Comparison of ENCODE assay signal across 15 cellular contexts in genomic region chr17:74865504-74866197, GRCh38. TPM values are rescaled to one million over a fixed set of nuclear protein-coding genes. Genes with fewer than 3 reads are reported as not detected.
DNase-seq lines count a peak whose midpoint lies in the region; ATAC-seq and TF ChIP-seq lines count a peak whose summit lies in the region.
"Had no signal": no experiment of that assay in that cellular context is flagged by ENCODE, and none has a peak within 500 bp of the region (broad histone marks: within the 10 kb centered on the region; RNA-seq: fewer than 3 reads in every experiment).

No MANE protein-coding gene starts in this region.

- H3K14ac ChIP-seq in mesenchymal stem cell (ENCODE audit: low read length in 2 of 2): no peak overlapping the region

- no peak overlapping the region for H2BK5ac ChIP-seq in mesenchymal stem cell (ENCODE audit: low read depth, low read length, poor library complexity, severe bottlenecking)

- CTCF ChIA-PET in HCT116 (lab: Charles Lee): interaction anchor here (0.6 to 2.1 kb wide), 11 partner anchors 7 to 300 kb away, joined by 3 to 15 read pairs (median 5); partner anchors contain the start of gene FDXR

- intact Hi-C loops in HCT116 (cut with micrococcal nuclease): loop anchor here (2.0 kb wide), 2 partner anchors 121 to 209 kb away; no protein-coding TSS in a partner anchor

- H3K18ac ChIP-seq in mesenchymal stem cell (ENCODE audit: low read depth in 1 of 2, low read length in 2 of 2): no peak overlapping the region

- H3K9ac ChIP-seq in HCT116 (ENCODE audit: low read length) (peak overlapping the region; percentile 23; the same call in 1 of the 2 replicates), mesenchymal stem cell (ENCODE audit: low read length) (peak overlapping the region; percentile 3)

- no peak for TF ChIP-seq RAD21 in HCT116 (IDR thresholded peaks at IDR 0.05; ENCODE audit: low read depth)

- H3K27ac ChIP-seq in HCT116 (ENCODE audit: low read depth, low read length): peak overlapping the region; percentile 7
- no peak overlapping the region for H3K27ac ChIP-seq in WERI-Rb-1
- no peak overlapping the region for H3K27ac ChIP-seq in mesenchymal stem cell (ENCODE audit: low read length, poor library complexity, severe bottlenecking)
- H3K27ac ChIP-seq: skin epidermis had no signal

- no peak overlapping the region for H2AFZ ChIP-seq in HCT116 (ENCODE audit: low read depth, low read length, poor library complexity, severe bottlenecking)
- H2AFZ ChIP-seq in mesenchymal stem cell (ENCODE audit: low read depth, low read length): no peak overlapping the region

- WGBS in mesenchymal stem cell: 81% methylated on average over 16 of the region's 19 CpGs

- no peaks in the 10 kb centered on the region for H3K9me3 ChIP-seq in HCT116 (ENCODE audit: control insufficient read depth in 1 of 2, insufficient read depth in 1 of 2, low read depth in 1 of 2, low read length in 2 of 2)
- H3K9me3 ChIP-seq in WERI-Rb-1 (ENCODE audit: severe bottlenecking): no peaks in the 10 kb centered on the region
- H3K9me3 ChIP-seq in mesenchymal stem cell (ENCODE audit: control insufficient read depth, low read length): no peaks in the 10 kb centered on the region

- no peak overlapping the region for H2BK12ac ChIP-seq in mesenchymal stem cell (ENCODE audit: low read length in 2 of 2)

- H4K8ac ChIP-seq in mesenchymal stem cell (ENCODE audit: low read length): no peak overlapping the region

- H3K4me2 ChIP-seq in HCT116 (ENCODE audit: low read length) (no peak overlapping the region), mesenchymal stem cell (ENCODE audit: low read length, poor library complexity, severe bottlenecking) (no peak overlapping the region)

- H3K4ac ChIP-seq in mesenchymal stem cell (ENCODE audit: low read depth in 1 of 2, low read length in 2 of 2): no peak overlapping the region

- DNase-seq in GM06990 (ENCODE audit: extremely low read depth, insufficient read length) (peak; percentile 42), HCT116 (ENCODE audit: low read depth, low spot score) (no peak), WERI-Rb-1 (peak; percentile 59), mesenchymal stem cell (no peak), MV-4-11 (lab: John Stamatoyannopoulos, UW) (no peak)
- DNase-seq: kidney, NCI-H1048, NCI-H748 treated with DMSO at 0.1 percent for 48 hours had no signal

- H3K27me3 ChIP-seq in GM06990 (replicated peaks; ENCODE audit: control insufficient read depth, insufficient read depth, low read length) (no peaks in the 10 kb centered on the region; the same call in 1 of the 2 replicates), HCT116 (ENCODE audit: insufficient read depth, low read length) (no peaks in the 10 kb centered on the region), WERI-Rb-1 (ENCODE audit: insufficient read depth, low read depth, severe bottlenecking) (peaks cover 12% of the 10 kb centered on the region), mesenchymal stem cell (ENCODE audit: control insufficient read depth in 1 of 2, insufficient read depth in 1 of 2, low read length in 2 of 2) (peaks cover 12 to 13% of the 10 kb centered on the region in 2 experiments)

- H3K79me2 ChIP-seq in HCT116 (ENCODE audit: insufficient read depth, low read length): no peaks in the 10 kb centered on the region

- H3K4me1 ChIP-seq in HCT116 (ENCODE audit: control insufficient read depth in 1 of 2, insufficient read depth in 2 of 2, low read length in 2 of 2) (peaks cover 0 to 16% of the 10 kb centered on the region in 2 experiments; a peak in 1 of 4 replicates), mesenchymal stem cell (ENCODE audit: control insufficient read depth, insufficient read depth, low read depth, low read length) (peaks cover 47% of the 10 kb centered on the region)

- no peak overlapping the region for H3K23ac ChIP-seq in mesenchymal stem cell (ENCODE audit: low read length in 2 of 2)

- no peaks in the 10 kb centered on the region for H4K20me1 ChIP-seq in HCT116 (ENCODE audit: insufficient read depth)

- no peak for TF ChIP-seq POLR2A in HCT116 (IDR thresholded peaks at IDR 0.05; ENCODE audit: borderline replicate concordance, extremely low read depth, insufficient read depth, insufficient read length)

- ATAC-seq in HCT116 (peak; percentile 23; the same call in 1 of the 2 replicates), HG03175 (IDR thresholded peaks at IDR 0.05; ENCODE audit: unreplicated experiment) (no peak), HG02870 (IDR thresholded peaks at IDR 0.05; ENCODE audit: unreplicated experiment) (no peak)

- H3K9me2 ChIP-seq in HCT116 (ENCODE audit: insufficient read depth): no peaks in the 10 kb centered on the region

- peaks cover 8% of the 10 kb centered on the region for H3K79me1 ChIP-seq in mesenchymal stem cell (replicated peaks; ENCODE audit: low read length, poor library complexity, severe bottlenecking)

- RAD21 ChIA-PET in HCT116 (lab: Charles Lee; ENCODE audit: low non-redundant PET in 1 of 2, low total read pairs in 2 of 2, uncharacterized antibody in 2 of 2, unreplicated experiment in 2 of 2): interaction anchor here in 1 of 2 experiments (1.2 to 1.3 kb wide), 2 partner anchors 23 to 92 kb away, joined by 3 to 5 read pairs; no protein-coding TSS in a partner anchor

- H4K91ac ChIP-seq in mesenchymal stem cell (ENCODE audit: low read length): no peak overlapping the region

- H2BK120ac ChIP-seq in mesenchymal stem cell (ENCODE audit: low read depth, low read length): no peak overlapping the region

- no peak overlapping the region for H2AK5ac ChIP-seq in mesenchymal stem cell (ENCODE audit: low read length, severe bottlenecking)

- POLR2A ChIA-PET in HCT116 (lab: Charles Lee): interaction anchor here (0.7 kb wide), 1 partner anchor 23 kb away, joined by 3 read pairs; no protein-coding TSS in a partner anchor

- TF ChIP-seq CTCF in GM06990 (IDR thresholded peaks at IDR 0.05; ENCODE audit: insufficient read depth, low read length, poor library complexity, severe bottlenecking) (no peak), HCT116 (IDR thresholded peaks at IDR 0.05 in 2 of 3, conservative IDR thresholded peaks at IDR 0.05 in 1 of 3; ENCODE audit: borderline replicate concordance in 1 of 3, insufficient read depth in 1 of 3, low read depth in 2 of 3, low read length in 2 of 3) (no peak), WERI-Rb-1 (IDR thresholded peaks at IDR 0.05; ENCODE audit: low read depth, low read length) (peak; percentile 47)

- H3K4me3 ChIP-seq in GM06990 (replicated peaks; ENCODE audit: low read depth, low read length) (no peak overlapping the region), HCT116 (replicated peaks in 1 of 2; ENCODE audit: low read depth in 1 of 2, low read length in 2 of 2) (no peak overlapping the region), WERI-Rb-1 (ENCODE audit: low read depth, low read length) (no peak overlapping the region), mesenchymal stem cell (ENCODE audit: insufficient read depth in 1 of 2, low read depth in 1 of 2, low read length in 2 of 2) (no peak overlapping the region)
- H3K4me3 ChIP-seq: skin epidermis had no signal

- H2BK15ac ChIP-seq in mesenchymal stem cell (ENCODE audit: low read depth, poor library complexity, severe bottlenecking): no peak overlapping the region

- H3K36me3 ChIP-seq in GM06990 (ENCODE audit: control insufficient read depth, insufficient read depth, low read length): peaks cover 40% of the 10 kb centered on the region
- peaks cover 7 to 15% of the 10 kb centered on the region in 2 experiments; a peak in 3 of 4 replicates for H3K36me3 ChIP-seq in HCT116 (ENCODE audit: control insufficient read depth in 1 of 2, insufficient read depth in 2 of 2, low read length in 2 of 2)
- peaks cover 44% of the 10 kb centered on the region for H3K36me3 ChIP-seq in WERI-Rb-1
- peaks cover 25 to 50% of the 10 kb centered on the region in 2 experiments for H3K36me3 ChIP-seq in mesenchymal stem cell (ENCODE audit: control insufficient read depth in 1 of 2, insufficient read depth in 2 of 2, low read depth in 1 of 2, low read length in 2 of 2)

- no TSS peak for BruUV-seq in HCT116 (replicated peaks; lab: Mats Ljungman, UMichigan)

TF ChIP-seq in HCT116, 20 proteins besides CTCF, POLR2A, EP300 and RAD21 (continues in another document):
- TF ChIP-seq, protein P1, sequence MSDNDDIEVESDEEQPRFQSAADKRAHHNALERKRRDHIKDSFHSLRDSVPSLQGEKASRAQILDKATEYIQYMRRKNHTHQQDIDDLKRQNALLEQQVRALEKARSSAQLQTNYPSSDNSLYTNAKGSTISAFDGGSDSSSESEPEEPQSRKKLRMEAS (IDR thresholded peaks at IDR 0.05): no peak
- TF ChIP-seq EZH2 (IDR thresholded peaks at IDR 0.05): no peak
- TF ChIP-seq ZFX (IDR thresholded peaks at IDR 0.05): no peak
- TF ChIP-seq, protein P2, sequence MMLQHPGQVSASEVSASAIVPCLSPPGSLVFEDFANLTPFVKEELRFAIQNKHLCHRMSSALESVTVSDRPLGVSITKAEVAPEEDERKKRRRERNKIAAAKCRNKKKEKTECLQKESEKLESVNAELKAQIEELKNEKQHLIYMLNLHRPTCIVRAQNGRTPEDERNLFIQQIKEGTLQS (IDR thresholded peaks at IDR 0.05): no peak
- no peak for TF ChIP-seq ELF1 (IDR thresholded peaks at IDR 0.05; ENCODE audit: borderline replicate concordance, low read depth)
- no peak for TF ChIP-seq SRF (IDR thresholded peaks at IDR 0.05; ENCODE audit: low read depth)
- no peak for TF ChIP-seq SIN3A (IDR thresholded peaks at IDR 0.05; ENCODE audit: low read depth)
- TF ChIP-seq FOSL1 (IDR thresholded peaks at IDR 0.05; ENCODE audit: low read depth): no peak
- TF ChIP-seq POLR2AphosphoS5 (IDR thresholded peaks at IDR 0.05; ENCODE audit: low read depth, low read length): no peak
- TF ChIP-seq EZH2phosphoT487 (IDR thresholded peaks at IDR 0.05; ENCODE audit: borderline replicate concordance): no peak
- TF ChIP-seq TCF7L2 (IDR thresholded peaks at IDR 0.05; ENCODE audit: borderline replicate concordance, extremely low read depth, insufficient read depth, insufficient read length): no peak

RNA-seq across cellular contexts. Expression of gene GRIN2C, which starts 6.0 kb away (rescaled TPM):
- 2.2 TPM for total RNA-seq in HCT116 (2021; ENCODE audit: unreplicated experiment)
- polyA plus RNA-seq in HCT116 (2012): 1.0 and 1.1 TPM in 2 replicates
- polyA plus RNA-seq in mesenchymal stem cell (2013, experiment 1 of 2): not detected
- polyA plus RNA-seq in mesenchymal stem cell (2013, experiment 2 of 2): 0.01 TPM
- total RNA-seq: activated CD4-positive, alpha-beta memory T cell treated with anti-CD3 and anti-CD28 coated beads for 36 hours had no signal

RNA-seq across cellular contexts. Expression of gene FDXR, which starts 7.1 kb away (rescaled TPM):
- 98.8 TPM for total RNA-seq in HCT116 (2021; ENCODE audit: unreplicated experiment)
- 82.6 and 86.1 TPM in 2 replicates for polyA plus RNA-seq in HCT116 (2012)
- 11.8 TPM for polyA plus RNA-seq in mesenchymal stem cell (2013, experiment 1 of 2)
- polyA plus RNA-seq in mesenchymal stem cell (2013, experiment 2 of 2): 11.7 TPM

RNA-seq across cellular contexts. Expression of gene FADS6, which starts 27.8 kb away (rescaled TPM):
- not detected for total RNA-seq in HCT116 (2021; ENCODE audit: unreplicated experiment)
- not detected in 2 replicates for polyA plus RNA-seq in HCT116 (2012)
- polyA plus RNA-seq in mesenchymal stem cell (2013, experiment 1 of 2): not detected
- not detected for polyA plus RNA-seq in mesenchymal stem cell (2013, experiment 2 of 2)
- total RNA-seq: activated CD4-positive, alpha-beta memory T cell treated with anti-CD3 and anti-CD28 coated beads for 36 hours; astrocyte; kidney had no signal

RNA-seq across cellular contexts. Expression of gene USH1G, which starts 57.4 kb away (rescaled TPM):
- total RNA-seq in HCT116 (2021; ENCODE audit: unreplicated experiment): 3.1 TPM
- polyA plus RNA-seq in HCT116 (2012): 2.2 and 2.4 TPM in 2 replicates
- not detected for polyA plus RNA-seq in mesenchymal stem cell (2013, experiment 1 of 2)
- polyA plus RNA-seq in mesenchymal stem cell (2013, experiment 2 of 2): not detected
- total RNA-seq: activated CD4-positive, alpha-beta memory T cell treated with anti-CD3 and anti-CD28 coated beads for 36 hours; subcutaneous adipose tissue had no signal

RNA-seq across cellular contexts. Expression of gene OTOP2, which starts 58.4 kb away (rescaled TPM):
- not detected for total RNA-seq in HCT116 (2021; ENCODE audit: unreplicated experiment)
- 0.04 and 0.07 TPM in 2 replicates for polyA plus RNA-seq in HCT116 (2012)
- polyA plus RNA-seq in mesenchymal stem cell (2013, experiment 1 of 2): not detected
- polyA plus RNA-seq in mesenchymal stem cell (2013, experiment 2 of 2): not detected
- total RNA-seq: activated CD4-positive, alpha-beta memory T cell treated with anti-CD3 and anti-CD28 coated beads for 36 hours; astrocyte; kidney; progenitor cell of endocrine pancreas had no signal

Comparison
In these comparisons a context has a peak if more than half of its experiments do, and no peak if none do; other contexts are left out.
1. DNase-seq: peak in GM06990 (single experiment) and WERI-Rb-1 (single experiment); none in HCT116 (single experiment), mesenchymal stem cell (single experiment) and MV-4-11 (single experiment).